8 cellular contexts compared by ENCODE assay signal in the genomic region with DNA sequence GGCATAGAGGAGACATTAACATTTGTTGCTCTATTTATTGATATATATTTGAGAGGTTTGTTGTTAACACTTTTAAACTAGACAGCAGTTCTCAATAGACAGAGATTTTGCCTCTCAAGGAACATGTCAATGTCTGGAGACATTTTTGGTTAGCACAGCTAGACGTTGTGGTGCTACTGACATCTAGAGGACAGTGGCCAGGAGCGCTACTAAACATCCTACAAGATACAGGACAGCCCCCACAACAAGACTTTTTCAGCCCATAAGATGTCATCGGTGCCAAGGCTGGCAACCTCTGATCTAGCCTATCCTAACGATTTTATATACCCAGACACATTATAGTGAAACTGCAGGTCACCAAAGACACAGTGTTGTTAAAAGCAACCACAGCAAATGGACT. TPM values are rescaled to one million over a fixed set of nuclear protein-coding genes. Genes with fewer than 3 reads are reported as not detected.
A peak's percentile ranks its signal among the peaks of the same experiment; 100 is the strongest.
DNase-seq lines count a peak whose midpoint lies in the region; ATAC-seq and TF ChIP-seq lines count a peak whose summit lies in the region.

No MANE protein-coding gene starts in this region.

- H3K4me1 ChIP-seq in adrenal gland (replicated peaks in 1 of 2) (no peaks in the 10 kb centered on the region), neural progenitor cell (no peaks in the 10 kb centered on the region), ovary (ENCODE audit: insufficient read depth) (no peaks in the 10 kb centered on the region)

- no peak overlapping the region for H3K27ac ChIP-seq in adrenal gland
- no peak overlapping the region for H3K27ac ChIP-seq in neural progenitor cell
- H3K27ac ChIP-seq in ovary = no peak overlapping the region

- H3K4me3 ChIP-seq in adrenal gland (no peak overlapping the region), neural progenitor cell (no peak overlapping the region), ovary (no peak overlapping the region)

- H3K4me2 ChIP-seq in neural progenitor cell = no peak overlapping the region

- TF ChIP-seq CTCF in adrenal gland (IDR thresholded peaks at IDR 0.05) (peak in 5 of 6 experiments; percentile 17 to 43 (median 38)), neural progenitor cell (IDR thresholded peaks at IDR 0.05) (peak; percentile 60), ovary (IDR thresholded peaks at IDR 0.05) (no peak)

- H4K20me1 ChIP-seq in neural progenitor cell (ENCODE audit: low read depth) = no peaks in the 10 kb centered on the region

- TF ChIP-seq POLR2A in adrenal gland (IDR thresholded peaks at IDR 0.05) (no peak), ovary (IDR thresholded peaks at IDR 0.05) (no peak)

- H3K4me3 Mint-ChIP-seq in neural progenitor cell = no peak overlapping the region

- H3K9ac ChIP-seq in neural progenitor cell = no peak overlapping the region

- H3K27me3 Mint-ChIP-seq in neural progenitor cell (ENCODE audit: insufficient read depth, low read depth) = peaks cover 6% of the 10 kb centered on the region

- H3K27me3 ChIP-seq in adrenal gland (peaks cover 4% of the 10 kb centered on the region), neural progenitor cell (no peaks in the 10 kb centered on the region), ovary (no peaks in the 10 kb centered on the region)

- no peaks in the 10 kb centered on the region for H3F3A ChIP-seq in neural progenitor cell (ENCODE audit: low read depth)

- no peak overlapping the region for H2AFZ ChIP-seq in neural progenitor cell (replicated peaks)

- H3K36me3 ChIP-seq in adrenal gland (replicated peaks in 1 of 2) (no peaks in the 10 kb centered on the region), neural progenitor cell (no peaks in the 10 kb centered on the region), ovary (no peaks in the 10 kb centered on the region)

- H3K27ac Mint-ChIP-seq in neural progenitor cell = no peak overlapping the region

- H3K9me3 Mint-ChIP-seq in neural progenitor cell = peaks cover 5% of the 10 kb centered on the region

- H3K4me1 Mint-ChIP-seq in neural progenitor cell = peaks cover 10% of the 10 kb centered on the region

- H3K9me3 ChIP-seq in adrenal gland (replicated peaks in 1 of 3) (no peaks in the 10 kb centered on the region), neural progenitor cell (ENCODE audit: low read depth) (no peaks in the 10 kb centered on the region), ovary (no peaks in the 10 kb centered on the region)

- 30 to 36% (median 32%) methylated on average over 4 of the region's 4 CpGs for WGBS in adrenal gland, 4 donors
- 63 to 75% (median 70%) methylated on average over 4 of the region's 4 CpGs for WGBS in ovary, 3 donors

- ATAC-seq in HG03103 (IDR thresholded peaks at IDR 0.05; ENCODE audit: low read depth, unreplicated experiment) (peak; percentile 41), GM21576 (IDR thresholded peaks at IDR 0.05; ENCODE audit: unreplicated experiment) (no peak)

- DNase-seq in SIG-M5 treated with dmso at 0.1 percent for 504 hours (lab: John Stamatoyannopoulos, UW; ENCODE audit: unreplicated experiment) (peak; percentile 1), SIG-M5 (lab: John Stamatoyannopoulos, UW) (no peak), adrenal gland (peak in 5 of 7 donors; percentile 8 to 30 (median 20)), neural progenitor cell (ENCODE audit: low spot score) (peak; percentile 53), NCI-H774 (lab: John Stamatoyannopoulos, UW) (no peak), ovary (no peak)

- no peak for TF ChIP-seq EP300 in ovary (IDR thresholded peaks at IDR 0.05)

- no peaks in the 10 kb centered on the region for H3K79me2 ChIP-seq in neural progenitor cell (ENCODE audit: low read depth)

- H3K36me3 Mint-ChIP-seq in neural progenitor cell = no peaks in the 10 kb centered on the region

- intact Hi-C loops in adrenal gland (cut with DNase I) = no loop called here
- intact Hi-C loops in ovary (cut with DNase I) = no loop called here

RNA-seq across cellular contexts. Expression of gene CTSO, which starts 18.4 kb away (rescaled TPM):
- total RNA-seq in adrenal gland (10 to 100 TPM; 23.0 to 46.9 (median 33.4) TPM), neural progenitor cell (ENCODE audit: low replicate concordance) (3.2 and 3.9 TPM in 2 replicates), ovary (10 to 100 TPM; 12.0 to 28.0 (median 18.5) TPM)
- polyA plus RNA-seq in adrenal gland (10 to 100 TPM in 1 of 3 donors, 1 to 10 TPM in 2; 5.0 to 45.3 (median 5.4) TPM), ovary (10 to 100 TPM; 20.6 to 58.3 TPM)

Comparison
In these comparisons a context has a peak if more than half of its experiments do, and no peak if none do; other contexts are left out.
1. DNase-seq: peak in SIG-M5 treated with dmso at 0.1 percent for 504 hours (single experiment), adrenal gland (5 of 7) and neural progenitor cell (single experiment); none in SIG-M5 (single experiment), NCI-H774 (single experiment) and ovary (0 of 5).
2. CTCF ChIP-seq: peak in adrenal gland (5 of 6) and neural progenitor cell (single experiment); none in ovary (0 of 3).